13 cellular contexts compared by ENCODE assay signal in genomic region chr10:35306852-35307251, GRCh38. TPM values are rescaled to one million over a fixed set of nuclear protein-coding genes. Genes with fewer than 3 reads are reported as not detected.
DNase-seq lines count a peak whose midpoint lies in the region; ATAC-seq and TF ChIP-seq lines count a peak whose summit lies in the region.
"Had no signal": no experiment of that assay in that cellular context is flagged by ENCODE, and none has a peak within 500 bp of the region (broad histone marks: within the 10 kb centered on the region; RNA-seq: fewer than 3 reads in every experiment).

No MANE protein-coding gene starts in this region.

- in situ Hi-C loops in GM23248 (cut with MboI), result no loop called here

- no peak for TF ChIP-seq CTCF in osteoblast (IDR thresholded peaks at IDR 0.05; ENCODE audit: extremely low read depth, low read depth, low read length)

- ATAC-seq in GM21447 (IDR thresholded peaks at IDR 0.05; ENCODE audit: unreplicated experiment), result no peak
- no peak for ATAC-seq in GM18511 (IDR thresholded peaks at IDR 0.05; ENCODE audit: unreplicated experiment)

- no peaks in the 10 kb centered on the region for H3K9me2 ChIP-seq in GM23248 (ENCODE audit: insufficient read depth)

- H3K4me1 ChIP-seq in GM23248 (ENCODE audit: insufficient read depth) (peaks cover 10% of the 10 kb centered on the region; the same call in 1 of the 2 replicates), osteoblast (ENCODE audit: insufficient read depth, low read length) (peaks cover 9% of the 10 kb centered on the region)

- H3F3A ChIP-seq in GM23248 (ENCODE audit: insufficient read depth), result peaks cover 7% of the 10 kb centered on the region; the same call in 1 of the 2 replicates

- H3K79me2 ChIP-seq in GM23248 (ENCODE audit: insufficient read depth), result no peaks in the 10 kb centered on the region
- no peaks in the 10 kb centered on the region for H3K79me2 ChIP-seq in osteoblast (ENCODE audit: insufficient read depth, low read length)

- H3K4me2 ChIP-seq in GM23248 (ENCODE audit: unreplicated experiment) (peak overlapping the region; percentile 11), osteoblast (ENCODE audit: insufficient read depth, low read length) (peak overlapping the region; percentile 50)

- H3K9ac ChIP-seq in GM23248, result peak overlapping the region; percentile 13; the same call in 1 of the 2 replicates

- 51 to 55% methylated on average over 9 of the region's 9 CpGs for WGBS in GM23248 (ENCODE audit: low coverage in 1 of 2, low lambda C conversion rate in 2 of 2, missing lambda C conversion rate in 2 of 2), 2 experiments

- no peak overlapping the region for H3K4me3 ChIP-seq in GM23248
- no peak overlapping the region for H3K4me3 ChIP-seq in osteoblast (ENCODE audit: insufficient read depth, low read length)

- H3K27me3 ChIP-seq in GM23248 (replicated peaks; ENCODE audit: insufficient read depth) (no peaks in the 10 kb centered on the region), osteoblast (ENCODE audit: insufficient read depth, low read length) (no peaks in the 10 kb centered on the region)

- 0 out of 2 replicates have a peak overlapping the region, but pooled peaks have one; percentile 39 for H2AFZ ChIP-seq in GM23248
- H2AFZ ChIP-seq in osteoblast (ENCODE audit: low read length), result peak overlapping the region; percentile 68

- no peaks in the 10 kb centered on the region for H3K36me3 ChIP-seq in GM23248 (ENCODE audit: low read depth)
- no peaks in the 10 kb centered on the region for H3K36me3 ChIP-seq in osteoblast (ENCODE audit: insufficient read depth, low read length)

- H3K9me3 ChIP-seq in GM23248 (ENCODE audit: low read depth), result no peaks in the 10 kb centered on the region
- H3K9me3 ChIP-seq in osteoblast (ENCODE audit: low read depth, low read length), result no peaks in the 10 kb centered on the region

- H4K20me1 ChIP-seq in GM23248 (ENCODE audit: insufficient read depth), result no peaks in the 10 kb centered on the region
- no peaks in the 10 kb centered on the region for H4K20me1 ChIP-seq in osteoblast (ENCODE audit: insufficient read depth, low read length)

- peak; percentile 71 for DNase-seq in GM23248
- DNase-seq in NCI-H69 (lab: John Stamatoyannopoulos, UW), result peak; percentile 21
- peak; percentile 90 for DNase-seq in epithelial cell of prostate (ENCODE audit: low read depth, low spot score)
- DNase-seq in osteoblast (ENCODE audit: insufficient read length, low spot score, missing footprints), result peak; percentile 80
- DNase-seq in NCI-H1417 (lab: John Stamatoyannopoulos, UW), result no peak
- DNase-seq: activated CD4-positive, CD25-positive, alpha-beta regulatory T cell; activated naive CD4-positive, alpha-beta T cell treated with anti-CD3 and anti-CD28 coated beads, Interleukin-2, amount 50 U/mL, for 16 hours; effector CD8-positive, alpha-beta T cell; immature natural killer cell; NCI-H1092; RPMI8226 had no signal

- peak overlapping the region; percentile 29; the same call in 1 of the 2 replicates for H3K27ac ChIP-seq in GM23248
- H3K27ac ChIP-seq in epithelial cell of prostate, result peak overlapping the region; percentile 95
- H3K27ac ChIP-seq in osteoblast (ENCODE audit: low read depth, low read length), result peak overlapping the region; percentile 50

RNA-seq across cellular contexts. Expression of gene CCNY, which starts 29.5 kb away (rescaled TPM):
- 57.8 and 70.4 TPM in 2 replicates for total RNA-seq in GM23248 (2014; rRNA removed; shearing (Covaris generic))
- polyA plus RNA-seq in GM23248 (2016; fragmentation: Nextera tagmentation; extraction: Ambion mirVana), result 12.3 and 12.8 TPM in 2 replicates
- total RNA-seq in osteoblast, result 53.2 and 63.9 TPM in 2 replicates

Comparison
In these comparisons a context has a peak if more than half of its experiments do, and no peak if none do; other contexts are left out.
1. DNase-seq: peak in GM23248 (single experiment), NCI-H69 (single experiment), epithelial cell of prostate (single experiment) and osteoblast (single experiment); none in NCI-H1417 (0 of 3).
2. H3K27ac ChIP-seq: peak in every context shown above with its lines; median percentile 95 in epithelial cell of prostate; 50 in osteoblast; 29 in GM23248.